In the genomic region with DNA sequence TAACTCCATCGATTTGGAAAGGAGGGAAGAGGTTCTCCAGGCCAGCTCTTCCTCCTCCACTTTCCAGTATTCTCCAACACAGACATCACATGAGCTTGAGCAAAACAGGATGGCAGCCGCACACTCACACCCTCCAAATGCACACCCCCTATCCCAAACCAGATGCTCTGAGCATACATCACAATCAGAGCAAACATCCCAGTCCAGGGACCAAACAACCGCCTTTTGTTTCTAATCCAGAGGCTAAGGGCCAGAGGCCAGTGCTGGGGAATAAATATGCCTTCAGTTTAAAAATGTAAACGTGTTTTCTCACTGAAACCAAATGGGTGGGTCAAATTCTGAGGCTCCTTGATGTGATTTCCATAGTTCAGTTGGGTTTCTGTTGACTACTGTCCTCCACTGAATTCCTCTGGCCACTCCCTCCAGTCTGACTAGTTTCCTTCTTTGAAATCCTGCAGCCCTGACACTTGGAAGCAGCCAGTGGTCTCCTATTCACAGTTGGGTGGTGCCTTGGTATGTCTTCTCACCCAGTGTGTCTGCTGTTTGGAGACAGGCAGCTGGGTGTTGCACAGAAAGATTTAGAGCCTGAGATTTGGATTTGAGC, we compare ENCODE assay signal across 15 cellular contexts. TPM values are rescaled to one million over a fixed set of nuclear protein-coding genes. Genes with fewer than 3 reads are reported as not detected.
DNase-seq lines count a peak whose midpoint lies in the region; ATAC-seq and TF ChIP-seq lines count a peak whose summit lies in the region.
"Had no signal": no experiment of that assay in that cellular context is flagged by ENCODE, and none has a peak within 500 bp of the region (broad histone marks: within the 10 kb centered on the region; RNA-seq: fewer than 3 reads in every experiment).

No MANE protein-coding gene starts in this region.

- no peaks in the 10 kb centered on the region for H3K9me3 ChIP-seq in right atrium auricular region
- H3K9me3 ChIP-seq: A549 had no signal

- no peak for ATAC-seq in GM19452 (IDR thresholded peaks at IDR 0.05; ENCODE audit: unreplicated experiment)
- no peak for ATAC-seq in HG03135 (IDR thresholded peaks at IDR 0.05; ENCODE audit: unreplicated experiment)
- no peak for ATAC-seq in GM21390 (IDR thresholded peaks at IDR 0.05; ENCODE audit: unreplicated experiment)

- TF ChIP-seq CTCF in right atrium auricular region (IDR thresholded peaks at IDR 0.05), result no peak

- H3K27ac ChIP-seq in caudate nucleus (ENCODE audit: low read depth, low read length) (peak overlapping the region; percentile 86), right atrium auricular region (peak overlapping the region; percentile 3 to 81)
- H3K27ac ChIP-seq: A549 had no signal

- DNase-seq in Ammon's horn (ENCODE audit: low spot score), result peak; percentile 84
- peak in 49 of 61 donors; percentile 11 to 82 (median 56) for DNase-seq in caudate nucleus (lab: John Stamatoyannopoulos, UW)
- peak; percentile 73 for DNase-seq in right atrium auricular region (ENCODE audit: low spot score)
- peak; percentile 89 for DNase-seq in putamen (ENCODE audit: low spot score)
- DNase-seq in NAMALWA (ENCODE audit: low spot score), result no peak
- DNase-seq: activated CD4-positive, alpha-beta T cell treated with anti-CD3 and anti-CD28 coated beads, Interleukin-2, amount 10 ng/mL, durations not matched to agents 24 days and 14 days; COR-L47; islet precursor cell; MG63; NCI-H2081 treated with DMSO at 0.1 percent for 48 hours; SHP77 had no signal

- H3K27me3 ChIP-seq in right atrium auricular region, result no peaks in the 10 kb centered on the region
- H3K27me3 ChIP-seq: MG63 had no signal

- H3K36me3 ChIP-seq in right atrium auricular region, result no peaks in the 10 kb centered on the region
- H3K36me3 ChIP-seq: MG63 had no signal

- peaks cover 0 to 18% of the 10 kb centered on the region in 2 donors for H3K4me1 ChIP-seq in right atrium auricular region

- H3K4me3 ChIP-seq in right atrium auricular region, result no peak overlapping the region
- H3K4me3 ChIP-seq: A549, MG63 had no signal

RNA-seq across cellular contexts. Expression of a gene that starts 19.2 kb away (rescaled TPM):
- total RNA-seq in right atrium auricular region, result 100 to 1,000 TPM; 341 to 552 TPM

RNA-seq across cellular contexts. Expression of a gene that starts 37.0 kb away (rescaled TPM):
- total RNA-seq in right atrium auricular region, result 1 to 10 TPM; 3.2 to 3.6 TPM
